17 cellular contexts compared by ENCODE assay signal in the genomic region with DNA sequence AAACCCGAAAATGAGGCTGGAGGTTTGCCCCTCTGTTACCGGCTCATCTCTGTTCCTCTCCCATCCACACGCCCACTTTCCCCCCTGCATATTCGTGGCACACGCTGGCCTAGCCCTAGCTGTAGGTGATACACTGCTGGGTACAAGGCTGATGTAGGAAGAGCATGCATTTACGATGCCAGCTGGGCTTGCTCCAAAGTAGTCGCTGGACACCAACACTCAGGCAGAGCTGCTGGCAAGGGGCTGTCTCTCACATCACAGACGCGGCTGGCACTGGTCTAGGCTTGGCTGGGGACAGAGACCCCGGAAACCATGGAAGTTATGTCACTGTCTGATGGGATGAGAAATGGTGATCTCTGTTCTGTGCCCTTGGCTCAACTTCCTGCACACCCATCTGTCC. TPM values are rescaled to one million over a fixed set of nuclear protein-coding genes. Genes with fewer than 3 reads are reported as not detected.
A peak's percentile ranks its signal among the peaks of the same experiment; 100 is the strongest.
DNase-seq lines count a peak whose midpoint lies in the region; ATAC-seq and TF ChIP-seq lines count a peak whose summit lies in the region.
"Had no signal": no experiment of that assay in that cellular context is flagged by ENCODE, and none has a peak within 500 bp of the region (broad histone marks: within the 10 kb centered on the region; RNA-seq: fewer than 3 reads in every experiment).

No MANE protein-coding gene starts in this region.

- H3K27ac ChIP-seq in layer of hippocampus (ENCODE audit: low read depth, low read length), result peak overlapping the region; percentile 42
- H3K27ac ChIP-seq in substantia nigra (ENCODE audit: low read depth, low read length, poor library complexity, severe bottlenecking), result peak overlapping the region; percentile 21
- no peak overlapping the region for H3K27ac ChIP-seq in A673 (ENCODE audit: low read depth, low read length, poor library complexity, severe bottlenecking)
- H3K27ac ChIP-seq: right lobe of liver had no signal

- no peaks in the 10 kb centered on the region for H3K9me3 Mint-ChIP-seq in activated T-helper 17 cell treated with anti-CD3 and anti-CD28 coated beads, Interleukin-2, amount 50 U/mL, for 72 hours
- H3K9me3 Mint-ChIP-seq: activated naive CD4-positive, alpha-beta T cell treated with anti-CD3 and anti-CD28 coated beads, Interleukin-2, amount 50 U/mL, for 72 hours had no signal

- H3K4me3 ChIP-seq in A673 (ENCODE audit: low read depth, low read length, poor library complexity, severe bottlenecking), result no peak overlapping the region
- H3K4me3 ChIP-seq: left lung, pancreas, right lobe of liver had no signal

- BruUV-seq in A673 (replicated peaks; lab: Mats Ljungman, UMichigan), result no TSS peak

- POLR2A ChIA-PET in A673 (lab: Charles Lee; ENCODE audit: low non-redundant PET), result no interaction called here

- no peak for TF ChIP-seq CTCF in A673 (conservative IDR thresholded peaks at IDR 0.05; ENCODE audit: low read depth, low read length)

- peaks cover 15% of the 10 kb centered on the region for H3K4me1 Mint-ChIP-seq in activated T-helper 17 cell treated with anti-CD3 and anti-CD28 coated beads, Interleukin-2, amount 50 U/mL, for 72 hours

- intact Hi-C loops in Right ventricle myocardium inferior (cut with DNase I) (no loop called here), cardiac septum (cut with DNase I) (no loop called here), A673 (cut with micrococcal nuclease; ENCODE audit: unreplicated experiment) (no loop called here)

- H3K4me1 ChIP-seq in A673 (ENCODE audit: insufficient read depth, low read length, poor library complexity, severe bottlenecking), result no peaks in the 10 kb centered on the region

- ATAC-seq in Right ventricle myocardium inferior (peak; percentile 53), HG03139 (IDR thresholded peaks at IDR 0.05; ENCODE audit: unreplicated experiment) (no peak)
- ATAC-seq in activated T-helper 17 cell treated with anti-CD3 and anti-CD28 coated beads, Interleukin-2, amount 50 U/mL, for 72 hours (replicated peaks), result no peak

- DNase-seq in Right ventricle myocardium inferior (ENCODE audit: missing footprints) (no peak), cardiac septum (ENCODE audit: low spot score) (no peak), substantia nigra (lab: John Stamatoyannopoulos, UW) (no peak), cerebellar nuclear complex (lab: John Stamatoyannopoulos, UW) (no peak), A673 (ENCODE audit: low spot score) (no peak)
- DNase-seq: activated T-cell treated with anti-CD3 and anti-CD28 coated beads, Interleukin-2, amount 50 U/mL, for 1 hour; NCI-H1694 treated with DMSO at 0.1 percent for 48 hours; NCI-H69; stimulated activated CD8-positive, alpha-beta memory T cell treated with anti-CD3 and anti-CD28 coated beads, Interleukin-4, amount 100 ng/mL, for 48 hours had no signal

- peak overlapping the region; percentile 70 for H3K27ac Mint-ChIP-seq in activated T-helper 17 cell treated with anti-CD3 and anti-CD28 coated beads, Interleukin-2, amount 50 U/mL, for 72 hours

- H3K36me3 ChIP-seq in A673 (ENCODE audit: insufficient read depth, low read length, poor library complexity, severe bottlenecking), result no peaks in the 10 kb centered on the region
- H3K36me3 ChIP-seq: left lung, pancreas, right lobe of liver had no signal

- H3K36me3 Mint-ChIP-seq in activated T-helper 17 cell treated with anti-CD3 and anti-CD28 coated beads, Interleukin-2, amount 50 U/mL, for 72 hours (ENCODE audit: low read depth), result no peaks in the 10 kb centered on the region
- H3K36me3 Mint-ChIP-seq: activated naive CD4-positive, alpha-beta T cell treated with anti-CD3 and anti-CD28 coated beads, Interleukin-2, amount 50 U/mL, for 72 hours had no signal

- H3K27me3 ChIP-seq in layer of hippocampus (ENCODE audit: control insufficient read depth, insufficient read depth, low read length), result no peaks in the 10 kb centered on the region
- no peaks in the 10 kb centered on the region for H3K27me3 ChIP-seq in A673 (replicated peaks; ENCODE audit: insufficient read depth, low read depth, low read length, poor library complexity)
- H3K27me3 ChIP-seq: left lung, pancreas, right lobe of liver had no signal

- no peaks in the 10 kb centered on the region for H3K27me3 Mint-ChIP-seq in activated T-helper 17 cell treated with anti-CD3 and anti-CD28 coated beads, Interleukin-2, amount 50 U/mL, for 72 hours

- no peak overlapping the region for H3K4me3 Mint-ChIP-seq in activated T-helper 17 cell treated with anti-CD3 and anti-CD28 coated beads, Interleukin-2, amount 50 U/mL, for 72 hours

- no peaks in the 10 kb centered on the region for H3K9me3 ChIP-seq in A673 (ENCODE audit: low read depth, low read length, poor library complexity, severe bottlenecking)
- H3K9me3 ChIP-seq: left lung, pancreas, right lobe of liver had no signal

- CTCF ChIA-PET in A673 (lab: Charles Lee), result no interaction called here

RNA-seq across cellular contexts. Expression of gene PHYKPL, which starts 9.8 kb away (rescaled TPM):
- total RNA-seq in Right ventricle myocardium inferior (34.5 TPM), cardiac septum (55.3 TPM), A673 (2021) (43.9 and 49.0 TPM in 2 replicates)
- total RNA-seq in activated T-helper 17 cell treated with anti-CD3 and anti-CD28 coated beads, Interleukin-2, amount 50 U/mL, for 72 hours, result 100 to 1,000 TPM in 1 of 2 donors, 10 to 100 TPM in 1; 91.9 to 112 TPM

RNA-seq across cellular contexts. Expression of gene HNRNPAB, which starts 38.1 kb away (rescaled TPM):
- 85.6 TPM for total RNA-seq in Right ventricle myocardium inferior
- 105 TPM for total RNA-seq in cardiac septum
- 100 to 1,000 TPM; 154 to 390 TPM for total RNA-seq in activated T-helper 17 cell treated with anti-CD3 and anti-CD28 coated beads, Interleukin-2, amount 50 U/mL, for 72 hours
- total RNA-seq in A673 (2021), result 369 and 408 TPM in 2 replicates

RNA-seq across cellular contexts. Expression of gene GMCL2, which starts 55.2 kb away (rescaled TPM):
- total RNA-seq in Right ventricle myocardium inferior (not detected), cardiac septum (not detected), A673 (2021) (not detected in 2 replicates)
- total RNA-seq in activated T-helper 17 cell treated with anti-CD3 and anti-CD28 coated beads, Interleukin-2, amount 50 U/mL, for 72 hours, result not detected
- total RNA-seq: activated naive CD4-positive, alpha-beta T cell treated with anti-CD3 and anti-CD28 coated beads, Interleukin-2, amount 50 U/mL, for 72 hours; left lung; mucosa of gallbladder; pancreas; right lobe of liver had no signal
